ENCODE assay signal across 8 cellular contexts in the genomic region with DNA sequence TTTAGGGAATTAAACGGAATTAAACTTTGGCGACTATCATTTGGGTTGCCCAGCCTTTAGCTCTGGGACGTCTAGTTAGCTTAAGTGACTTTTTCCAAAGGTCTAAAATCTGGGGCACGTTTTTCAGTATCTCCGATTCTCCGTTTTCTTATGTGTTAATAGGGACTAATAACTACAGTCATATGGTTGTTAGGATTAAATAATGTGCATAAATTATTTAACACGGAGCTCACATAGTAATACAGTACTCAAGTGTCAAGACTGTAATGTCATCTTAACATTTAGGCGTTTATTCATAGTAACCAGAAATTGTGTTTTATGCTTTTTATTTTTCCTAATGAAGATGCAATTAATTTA. TPM values are rescaled to one million over a fixed set of nuclear protein-coding genes. Genes with fewer than 3 reads are reported as not detected.
DNase-seq lines count a peak whose midpoint lies in the region; ATAC-seq and TF ChIP-seq lines count a peak whose summit lies in the region.

No MANE protein-coding gene starts in this region.

- no peaks in the 10 kb centered on the region for H4K20me1 ChIP-seq in osteoblast (ENCODE audit: insufficient read depth, low read length)

- no peaks in the 10 kb centered on the region for H3K27me3 Mint-ChIP-seq in IgD-negative memory B cell

- H3K4me3 ChIP-seq in GM06990 (replicated peaks; ENCODE audit: low read depth, low read length) (peak overlapping the region; percentile 85), ectodermal cell (ENCODE audit: insufficient read depth, low read depth, low read length) (peak overlapping the region; percentile 96), osteoblast (ENCODE audit: insufficient read depth, low read length) (peak overlapping the region; percentile 84)

- ATAC-seq in GM19397 (IDR thresholded peaks at IDR 0.05; ENCODE audit: unreplicated experiment) (no peak), HG02798 (IDR thresholded peaks at IDR 0.05; ENCODE audit: poor library complexity, unreplicated experiment) (no peak)

- peak overlapping the region; percentile 93 for H3K4me2 ChIP-seq in osteoblast (ENCODE audit: insufficient read depth, low read length)

- 22 to 29% methylated on average over 6 to 8 of the region's 8 CpGs for WGBS in ectodermal cell, 2 experiments

- peaks cover 33% of the 10 kb centered on the region for H3K79me2 ChIP-seq in osteoblast (ENCODE audit: insufficient read depth, low read length)

- no peaks in the 10 kb centered on the region for H3K4me1 ChIP-seq in ectodermal cell (ENCODE audit: control insufficient read depth, insufficient read depth, low read length)
- peaks cover 35% of the 10 kb centered on the region for H3K4me1 ChIP-seq in osteoblast (ENCODE audit: insufficient read depth, low read length)

- H3K27ac Mint-ChIP-seq in IgD-negative memory B cell: peak overlapping the region; percentile 74 to 96 (median 91)

- peaks cover 2 to 15% (median 10%) of the 10 kb centered on the region in 3 donors for H3K4me1 Mint-ChIP-seq in IgD-negative memory B cell

- no peak overlapping the region for H3K27ac ChIP-seq in ectodermal cell (ENCODE audit: insufficient read depth, low read depth, low read length, poor library complexity, severe bottlenecking)
- peak overlapping the region; percentile 78 for H3K27ac ChIP-seq in osteoblast (ENCODE audit: low read depth, low read length)

- no peaks in the 10 kb centered on the region for H3K36me3 Mint-ChIP-seq in IgD-negative memory B cell

- peak overlapping the region; percentile 88 for H2AFZ ChIP-seq in osteoblast (ENCODE audit: low read length)

- H3K9me3 ChIP-seq in ectodermal cell (ENCODE audit: control insufficient read depth, low read length): no peaks in the 10 kb centered on the region
- H3K9me3 ChIP-seq in osteoblast (ENCODE audit: low read depth, low read length): no peaks in the 10 kb centered on the region

- no peaks in the 10 kb centered on the region for H3K9me3 Mint-ChIP-seq in IgD-negative memory B cell

- DNase-seq in GM06990 (ENCODE audit: extremely low read depth, insufficient read length): no peak
- DNase-seq in osteoblast (ENCODE audit: insufficient read length, low spot score, missing footprints): no peak
- DNase-seq in globus pallidus (ENCODE audit: low spot score): no peak
- DNase-seq in NCI-H187 treated with DMSO at 0.1 percent for 48 hours (lab: John Stamatoyannopoulos, UW): no peak

- H3K4me3 Mint-ChIP-seq in IgD-negative memory B cell: peak overlapping the region; percentile 85 to 93 (median 92)

- H3K27me3 ChIP-seq in GM06990 (replicated peaks; ENCODE audit: control insufficient read depth, insufficient read depth, low read length): no peaks in the 10 kb centered on the region
- no peaks in the 10 kb centered on the region for H3K27me3 ChIP-seq in ectodermal cell (ENCODE audit: control insufficient read depth, insufficient read depth, low read length, poor library complexity, severe bottlenecking)
- H3K27me3 ChIP-seq in osteoblast (ENCODE audit: insufficient read depth, low read length): no peaks in the 10 kb centered on the region

- H3K36me3 ChIP-seq in GM06990 (ENCODE audit: control insufficient read depth, insufficient read depth, low read length) (no peaks in the 10 kb centered on the region; the same call in 1 of the 2 replicates), ectodermal cell (ENCODE audit: control insufficient read depth, insufficient read depth, low read length) (peaks cover 19% of the 10 kb centered on the region), osteoblast (ENCODE audit: insufficient read depth, low read length) (peaks cover 17% of the 10 kb centered on the region)

- TF ChIP-seq CTCF in GM06990 (IDR thresholded peaks at IDR 0.05; ENCODE audit: insufficient read depth, low read length, poor library complexity, severe bottlenecking): no peak
- no peak for TF ChIP-seq CTCF in osteoblast (IDR thresholded peaks at IDR 0.05; ENCODE audit: extremely low read depth, low read depth, low read length)

RNA-seq across cellular contexts. Expression of gene CCNA2, which starts 0.5 kb away (rescaled TPM):
- polyA plus RNA-seq in IgD-negative memory B cell: 0.24 TPM
- 84.9 TPM for polyA plus RNA-seq in ectodermal cell (2013, experiment 1 of 4)
- 66.3 TPM for polyA plus RNA-seq in ectodermal cell (2013, experiment 2 of 4)
- polyA plus RNA-seq in ectodermal cell (2013, experiment 3 of 4): 73.9 TPM
- 71.5 TPM for polyA plus RNA-seq in ectodermal cell (2013, experiment 4 of 4)
- 8.0 and 8.7 TPM in 2 replicates for total RNA-seq in osteoblast

RNA-seq across cellular contexts. Expression of gene EXOSC9, which starts 23.0 kb away (rescaled TPM):
- 30.5 TPM for polyA plus RNA-seq in IgD-negative memory B cell
- 68.1 TPM for polyA plus RNA-seq in ectodermal cell (2013, experiment 1 of 4)
- 71.4 TPM for polyA plus RNA-seq in ectodermal cell (2013, experiment 2 of 4)
- polyA plus RNA-seq in ectodermal cell (2013, experiment 3 of 4): 53.3 TPM
- 55.7 TPM for polyA plus RNA-seq in ectodermal cell (2013, experiment 4 of 4)
- total RNA-seq in osteoblast: 30.8 and 31.2 TPM in 2 replicates

RNA-seq across cellular contexts. Expression of gene BBS7, which starts 46.1 kb away (rescaled TPM):
- 4.3 TPM for polyA plus RNA-seq in IgD-negative memory B cell
- polyA plus RNA-seq in ectodermal cell (2013, experiment 1 of 4): 39.3 TPM
- polyA plus RNA-seq in ectodermal cell (2013, experiment 2 of 4): 26.8 TPM
- polyA plus RNA-seq in ectodermal cell (2013, experiment 3 of 4): 25.6 TPM
- 24.8 TPM for polyA plus RNA-seq in ectodermal cell (2013, experiment 4 of 4)
- total RNA-seq in osteoblast: 18.0 and 20.6 TPM in 2 replicates

RNA-seq across cellular contexts. Expression of gene SMIM43, which starts 59.2 kb away (rescaled TPM):
- polyA plus RNA-seq in IgD-negative memory B cell: not detected
- polyA plus RNA-seq in ectodermal cell (2013, experiment 1 of 4): 0.33 TPM
- polyA plus RNA-seq in ectodermal cell (2013, experiment 2 of 4): 0.50 TPM
- 0.32 TPM for polyA plus RNA-seq in ectodermal cell (2013, experiment 3 of 4)
- polyA plus RNA-seq in ectodermal cell (2013, experiment 4 of 4): 0.45 TPM
- total RNA-seq in osteoblast: 0.72 and 1.8 TPM in 2 replicates
